ENCODE assay signal across 1 cellular context in genomic region chr3:187013080-187013838, GRCh38.
TF ChIP-seq lines count a peak whose summit lies in the region.

No MANE protein-coding gene starts in this region.

TF ChIP-seq in GM12878, 131 proteins besides CTCF, POLR2A, EP300 and RAD21 (continued from another document):
- TF ChIP-seq, protein P1, sequence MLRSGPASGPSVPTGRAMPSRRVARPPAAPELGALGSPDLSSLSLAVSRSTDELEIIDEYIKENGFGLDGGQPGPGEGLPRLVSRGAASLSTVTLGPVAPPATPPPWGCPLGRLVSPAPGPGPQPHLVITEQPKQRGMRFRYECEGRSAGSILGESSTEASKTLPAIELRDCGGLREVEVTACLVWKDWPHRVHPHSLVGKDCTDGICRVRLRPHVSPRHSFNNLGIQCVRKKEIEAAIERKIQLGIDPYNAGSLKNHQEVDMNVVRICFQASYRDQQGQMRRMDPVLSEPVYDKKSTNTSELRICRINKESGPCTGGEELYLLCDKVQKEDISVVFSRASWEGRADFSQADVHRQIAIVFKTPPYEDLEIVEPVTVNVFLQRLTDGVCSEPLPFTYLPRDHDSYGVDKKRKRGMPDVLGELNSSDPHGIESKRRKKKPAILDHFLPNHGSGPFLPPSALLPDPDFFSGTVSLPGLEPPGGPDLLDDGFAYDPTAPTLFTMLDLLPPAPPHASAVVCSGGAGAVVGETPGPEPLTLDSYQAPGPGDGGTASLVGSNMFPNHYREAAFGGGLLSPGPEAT (IDR thresholded peaks at IDR 0.05; ENCODE audit: low read depth) = 0 out of 2 replicates have a peak, but pooled peaks have one; percentile 1
TF ChIP-seq in GM12878: peak in this region for 2.
